ENCODE assay signal across 8 cellular contexts in the genomic region with DNA sequence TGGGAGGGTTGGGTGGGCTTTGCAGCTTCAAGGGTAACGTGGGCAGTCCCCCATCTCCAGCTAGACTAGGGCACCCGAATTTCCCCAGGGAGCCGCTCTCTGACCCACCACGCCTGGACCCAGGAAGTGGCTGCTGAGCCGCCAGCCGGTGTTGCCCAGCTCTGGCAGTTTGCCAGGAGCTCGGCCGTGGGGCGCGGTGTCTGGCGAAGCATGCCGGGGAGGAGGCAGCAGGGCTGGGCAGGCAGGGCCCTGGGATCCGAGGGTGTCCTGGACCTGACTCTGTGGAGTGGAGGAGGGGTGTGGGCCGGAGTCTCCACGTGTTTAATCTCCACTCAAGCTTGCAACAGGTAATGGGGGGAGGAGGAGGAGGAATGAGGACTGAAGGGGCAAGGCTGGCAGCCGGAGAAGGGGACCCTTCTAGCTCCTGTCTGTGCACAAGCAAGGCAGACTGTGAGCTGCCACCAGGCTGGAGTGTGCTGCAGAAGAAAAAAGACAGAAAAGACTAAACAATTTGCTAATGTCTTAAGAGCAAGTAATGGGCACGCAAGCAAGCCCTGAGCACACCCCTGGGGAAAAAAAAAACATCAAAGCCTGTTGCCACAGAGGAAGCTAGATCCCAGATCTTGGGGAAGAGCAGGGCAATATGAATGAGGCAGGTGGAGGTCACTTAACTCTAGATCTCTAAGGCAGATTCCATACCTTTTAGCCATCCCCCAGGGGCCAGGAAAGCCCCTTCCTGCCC. TPM values are rescaled to one million over a fixed set of nuclear protein-coding genes. Genes with fewer than 3 reads are reported as not detected.
DNase-seq lines count a peak whose midpoint lies in the region; ATAC-seq lines count a peak whose summit lies in the region.

No MANE protein-coding gene starts in this region.

- H3K9me2 ChIP-seq in GM23248 (ENCODE audit: insufficient read depth): no peaks in the 10 kb centered on the region

- no peak overlapping the region for H3K4me2 ChIP-seq in GM23248 (ENCODE audit: unreplicated experiment)

- H3K27ac ChIP-seq in GM23248: no peak overlapping the region

- H3K4me3 ChIP-seq in GM23248 (peak overlapping the region; percentile 69; the same call in 1 of the 2 replicates), NT2/D1 (ENCODE audit: insufficient read length, low read depth) (peak overlapping the region; percentile 36), adipocyte (ENCODE audit: low read length) (peak overlapping the region; percentile 77)

- WGBS in GM23248 (ENCODE audit: low coverage in 1 of 2, low lambda C conversion rate in 2 of 2, missing lambda C conversion rate in 2 of 2), 2 experiments: 3% methylated on average over 10 to 16 of the region's 17 CpGs

- H3K36me3 ChIP-seq in GM23248 (ENCODE audit: low read depth) (no peaks in the 10 kb centered on the region), NT2/D1 (ENCODE audit: insufficient read depth, insufficient read length, low read length) (no peaks in the 10 kb centered on the region), adipocyte (ENCODE audit: control insufficient read depth, insufficient read depth, low read length, severe bottlenecking) (no peaks in the 10 kb centered on the region)

- H3K79me2 ChIP-seq in GM23248 (ENCODE audit: insufficient read depth): no peaks in the 10 kb centered on the region

- H2AFZ ChIP-seq in GM23248: no peak overlapping the region

- H4K20me1 ChIP-seq in GM23248 (ENCODE audit: insufficient read depth): no peaks in the 10 kb centered on the region

- H3K27me3 ChIP-seq in GM23248 (replicated peaks; ENCODE audit: insufficient read depth): peaks cover 10% of the 10 kb centered on the region
- H3K27me3 ChIP-seq in NT2/D1 (ENCODE audit: insufficient read depth, insufficient read length): peaks cover 90% of the 10 kb centered on the region
- peaks cover 28% of the 10 kb centered on the region for H3K27me3 ChIP-seq in adipocyte (replicated peaks; ENCODE audit: control insufficient read depth, insufficient read depth, low read length)

- H3K9me3 ChIP-seq in GM23248 (ENCODE audit: low read depth) (no peaks in the 10 kb centered on the region), NT2/D1 (ENCODE audit: insufficient read depth, low read length) (no peaks in the 10 kb centered on the region), adipocyte (ENCODE audit: control insufficient read depth, low read length) (no peaks in the 10 kb centered on the region)

- no peak for ATAC-seq in GM18873 (IDR thresholded peaks at IDR 0.05; ENCODE audit: low FRiP score, unreplicated experiment)

- H3K4me1 ChIP-seq in GM23248 (ENCODE audit: insufficient read depth) (no peaks in the 10 kb centered on the region), NT2/D1 (ENCODE audit: insufficient read depth, insufficient read length) (peaks cover 16% of the 10 kb centered on the region), adipocyte (ENCODE audit: control insufficient read depth, insufficient read depth, low read length) (peaks cover 9% of the 10 kb centered on the region)

- no peaks in the 10 kb centered on the region for H3F3A ChIP-seq in GM23248 (ENCODE audit: insufficient read depth)

- H3K9ac ChIP-seq in GM23248 (no peak overlapping the region), NT2/D1 (ENCODE audit: insufficient read length, low read depth) (no peak overlapping the region), adipocyte (ENCODE audit: low read length) (peak overlapping the region; percentile 42)

- DNase-seq in GM23248 (peak; percentile 31), NT2/D1 (ENCODE audit: low read depth, low spot score) (no peak), adipocyte (ENCODE audit: low read depth) (peak; percentile 7), kidney tubule cell (ENCODE audit: low spot score) (peak; percentile 78), OCI-M2 (lab: John Stamatoyannopoulos, UW; ENCODE audit: unreplicated experiment) (no peak), islet precursor cell (no peak)
- peak; percentile 16 for DNase-seq in stimulated activated CD4-positive, alpha-beta T cell treated with anti-CD3 and anti-CD28 coated beads, Interleukin-1b, Interleukin-23, amount 100 ng/mL, for 48 hours

- in situ Hi-C loops in GM23248 (cut with MboI): no loop called here

RNA-seq across cellular contexts. Expression of a gene that starts 2.4 kb away (rescaled TPM):
- 0.54 TPM in 1 of 2 replicates, not detected in the other for total RNA-seq in GM23248 (2014; rRNA removed; shearing (Covaris generic))
- not detected in 2 replicates for polyA plus RNA-seq in GM23248 (2016; fragmentation: Nextera tagmentation; extraction: Ambion mirVana)

Comparison
In these comparisons a context has a peak if more than half of its experiments do, and no peak if none do; other contexts are left out.
1. DNase-seq: peak in GM23248 (single experiment), adipocyte (single experiment), kidney tubule cell (single experiment) and stimulated activated CD4-positive, alpha-beta T cell treated with anti-CD3 and anti-CD28 coated beads, Interleukin-1b, Interleukin-23, amount 100 ng/mL, for 48 hours (single experiment); none in NT2/D1 (single experiment), OCI-M2 (single experiment) and islet precursor cell (single experiment).
2. Peak in every context shown above with its lines, with median percentiles within 50 percentile points of each other: H3K4me3 ChIP-seq.